In the genomic region with DNA sequence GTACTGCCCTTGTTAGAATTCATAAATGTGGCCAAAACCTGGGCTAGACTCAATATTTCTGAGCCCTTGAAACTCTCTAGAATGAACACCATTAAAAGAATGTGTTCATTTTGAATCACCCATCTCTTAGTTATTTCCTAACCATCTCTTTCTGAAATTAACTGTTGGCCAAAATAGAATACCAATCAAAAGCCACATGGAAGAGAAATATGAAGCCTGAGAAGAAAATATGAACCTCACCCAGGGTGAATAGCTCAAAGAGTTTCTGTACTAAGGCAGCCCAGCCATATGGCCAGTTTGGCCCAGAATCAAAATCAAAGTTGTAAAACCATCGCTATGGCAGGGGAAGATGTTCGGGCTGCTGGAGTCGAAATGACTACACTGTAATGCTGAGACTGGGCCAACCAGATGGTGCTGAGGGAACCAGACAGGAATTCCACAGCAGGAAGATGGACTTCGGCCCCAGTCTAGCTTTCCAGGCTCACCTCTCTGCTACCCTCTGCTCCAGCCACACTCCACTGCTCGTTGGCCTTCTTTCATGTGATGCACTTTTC, we compare ENCODE assay signal across 14 cellular contexts.
A peak's percentile ranks its signal among the peaks of the same experiment; 100 is the strongest.
DNase-seq lines count a peak whose midpoint lies in the region; ATAC-seq and TF ChIP-seq lines count a peak whose summit lies in the region.
"Had no signal": no experiment of that assay in that cellular context is flagged by ENCODE, and none has a peak within 500 bp of the region (broad histone marks: within the 10 kb centered on the region; RNA-seq: fewer than 3 reads in every experiment).

No MANE protein-coding gene starts in this region.

- no peaks in the 10 kb centered on the region for H3K9me3 ChIP-seq in fibroblast of lung (ENCODE audit: control insufficient read depth, insufficient read depth, low read depth, low read length)
- no peaks in the 10 kb centered on the region for H3K9me3 ChIP-seq in osteoblast (ENCODE audit: low read depth, low read length)
- H3K9me3 ChIP-seq: ascending aorta, HAP-1 had no signal

- H3K27me3 ChIP-seq in fibroblast of lung (ENCODE audit: control insufficient read depth, insufficient read depth, low read length) (no peaks in the 10 kb centered on the region), osteoblast (ENCODE audit: insufficient read depth, low read length) (no peaks in the 10 kb centered on the region)
- H3K27me3 ChIP-seq: ascending aorta had no signal

- TF ChIP-seq CTCF in fibroblast of lung (conservative IDR thresholded peaks at IDR 0.05 in 1 of 2, IDR thresholded peaks at IDR 0.05 in 1 of 2; ENCODE audit: low read depth in 1 of 2, low read length in 2 of 2) (no peak), osteoblast (IDR thresholded peaks at IDR 0.05; ENCODE audit: extremely low read depth, low read depth, low read length) (no peak)

- no peak overlapping the region for H3K4me3 ChIP-seq in fibroblast of lung (replicated peaks in 1 of 4; ENCODE audit: control extremely low read depth in 1 of 4, insufficient read depth in 1 of 4, low read depth in 3 of 4, low read length in 4 of 4)
- H3K4me3 ChIP-seq in osteoblast (ENCODE audit: insufficient read depth, low read length) = peak overlapping the region; percentile 53
- H3K4me3 ChIP-seq: ascending aorta, HAP-1 had no signal

- intact Hi-C loops in sciatic nerve (cut with DNase I) = no loop called here

- DNase-seq in Daoy (ENCODE audit: low read depth) (peak; percentile 9), NCI-H2171 treated with DMSO at 0.1 percent for 48 hours (lab: John Stamatoyannopoulos, UW) (peak; percentile 85), fibroblast of lung (ENCODE audit: low read depth in 2 of 2) (peak; percentile 98), osteoblast (ENCODE audit: insufficient read length, low spot score, missing footprints) (peak; percentile 66), NOMO-1 treated with dmso at 0.1 percent for 144 hours (lab: John Stamatoyannopoulos, UW; ENCODE audit: unreplicated experiment) (no peak), NCI-H2227 treated with DMSO at 0.1 percent for 48 hours (lab: John Stamatoyannopoulos, UW) (no peak), sciatic nerve (ENCODE audit: low spot score) (no peak)
- DNase-seq: activated T-cell treated with anti-CD3 and anti-CD28 coated beads for 4 hours, Karpas-422, natural killer cell, SHP77 had no signal

- H3K4me1 ChIP-seq in fibroblast of lung (ENCODE audit: control insufficient read depth, extremely low read depth, insufficient read depth, low read length) = peaks cover 8% of the 10 kb centered on the region
- H3K4me1 ChIP-seq in osteoblast (ENCODE audit: insufficient read depth, low read length) = peaks cover 22% of the 10 kb centered on the region
- H3K4me1 ChIP-seq: ascending aorta, HAP-1 had no signal

- no peaks in the 10 kb centered on the region for H3K36me3 ChIP-seq in fibroblast of lung (ENCODE audit: control insufficient read depth, insufficient read depth, low read length)
- no peaks in the 10 kb centered on the region for H3K36me3 ChIP-seq in osteoblast (ENCODE audit: insufficient read depth, low read length)
- H3K36me3 ChIP-seq: ascending aorta, HAP-1 had no signal

- no peak overlapping the region for H3K9ac ChIP-seq in fibroblast of lung (ENCODE audit: insufficient read depth, low read length)

- H2AFZ ChIP-seq in fibroblast of lung (ENCODE audit: low read length) (no peak overlapping the region), osteoblast (ENCODE audit: low read length) (no peak overlapping the region)

- no peaks in the 10 kb centered on the region for H4K20me1 ChIP-seq in fibroblast of lung (ENCODE audit: control insufficient read depth, extremely low read depth, insufficient read depth, low read length)
- H4K20me1 ChIP-seq in osteoblast (ENCODE audit: insufficient read depth, low read length) = no peaks in the 10 kb centered on the region

- H3K79me2 ChIP-seq in fibroblast of lung (ENCODE audit: control insufficient read depth, insufficient read depth, low read length) (no peaks in the 10 kb centered on the region), osteoblast (ENCODE audit: insufficient read depth, low read length) (no peaks in the 10 kb centered on the region)

- peak overlapping the region; percentile 47 for H3K4me2 ChIP-seq in fibroblast of lung (ENCODE audit: extremely low read depth, insufficient read depth, low read length)
- H3K4me2 ChIP-seq in osteoblast (ENCODE audit: insufficient read depth, low read length) = peak overlapping the region; percentile 78

- H3K27ac ChIP-seq in fibroblast of lung (ENCODE audit: insufficient read depth, low read length) (peak overlapping the region; percentile 50), osteoblast (ENCODE audit: low read depth, low read length) (peak overlapping the region; percentile 77)
- H3K27ac ChIP-seq: ascending aorta had no signal

- ATAC-seq in GM18502 (IDR thresholded peaks at IDR 0.05; ENCODE audit: poor library complexity, unreplicated experiment) = no peak
- ATAC-seq in sciatic nerve = no peak
- ATAC-seq: natural killer cell had no signal

Comparison
In these comparisons a context has a peak if more than half of its experiments do, and no peak if none do; other contexts are left out.
1. DNase-seq: peak in Daoy (single experiment), NCI-H2171 treated with DMSO at 0.1 percent for 48 hours (single experiment), fibroblast of lung (2 of 2) and osteoblast (single experiment); none in NOMO-1 treated with dmso at 0.1 percent for 144 hours (single experiment), NCI-H2227 treated with DMSO at 0.1 percent for 48 hours (single experiment) and sciatic nerve (single experiment).